In the genomic region with DNA sequence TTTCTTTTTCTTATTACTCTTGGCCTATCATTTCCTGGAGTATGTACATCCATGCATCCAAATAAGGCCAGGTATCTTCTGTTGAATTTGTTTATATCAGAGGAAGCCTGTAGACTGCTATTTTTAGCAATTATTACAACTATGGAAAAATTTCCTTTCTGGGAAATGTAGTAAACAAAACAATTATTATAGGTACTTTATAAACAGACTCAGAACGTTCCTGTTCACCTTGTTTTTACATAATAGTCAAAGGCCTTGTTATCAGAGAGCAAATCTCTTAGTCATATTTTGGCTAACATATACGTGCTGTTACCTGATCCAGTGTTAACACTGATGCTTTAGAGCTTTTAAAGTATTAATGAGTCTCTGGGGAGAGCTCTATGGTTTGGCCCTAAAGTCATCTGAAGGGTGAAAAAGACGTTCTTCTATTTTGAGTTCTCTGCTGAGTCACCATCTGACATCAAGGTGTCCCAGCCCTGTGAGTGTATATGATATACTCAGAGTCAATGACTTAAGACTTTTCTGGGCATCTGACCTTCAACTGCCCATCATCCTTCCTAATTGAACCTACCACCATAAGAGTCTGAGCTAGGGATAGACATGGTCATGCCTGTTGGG, we compare ENCODE assay signal across 10 cellular contexts. TPM values are rescaled to one million over a fixed set of nuclear protein-coding genes. Genes with fewer than 3 reads are reported as not detected.
DNase-seq lines count a peak whose midpoint lies in the region; ATAC-seq and TF ChIP-seq lines count a peak whose summit lies in the region.
"Had no signal": no experiment of that assay in that cellular context is flagged by ENCODE, and none has a peak within 500 bp of the region (broad histone marks: within the 10 kb centered on the region; RNA-seq: fewer than 3 reads in every experiment).

No MANE protein-coding gene starts in this region.

- no peak overlapping the region for H3K27ac Mint-ChIP-seq in activated CD4-positive, alpha-beta T cell treated with anti-CD3 and anti-CD28 coated beads, Interleukin-2, amount 10 ng/mL, durations not matched to agents 7 days and 5 days

- DNase-seq in NCI-H1092 treated with DMSO at 0.1 percent for 48 hours (lab: John Stamatoyannopoulos, UW) (peak; percentile 43), choroid plexus epithelial cell (ENCODE audit: low read depth) (peak; percentile 40), skeletal muscle cell (ENCODE audit: low read depth) (peak; percentile 80), AG08396 (ENCODE audit: low spot score) (no peak), H7 (no peak)
- no peak for DNase-seq in activated CD4-positive, alpha-beta T cell treated with anti-CD3 and anti-CD28 coated beads, Interleukin-2, amount 10 ng/mL, durations not matched to agents 7 days and 5 days
- DNase-seq: activated naive CD4-positive, alpha-beta T cell; NCI-H748 treated with DMSO at 0.1 percent for 48 hours had no signal

- H3K36me3 ChIP-seq in H7 (replicated peaks; ENCODE audit: control insufficient read depth, insufficient read depth, low read length), result no peaks in the 10 kb centered on the region

- peak; percentile 77 for ATAC-seq in GM19351 (IDR thresholded peaks at IDR 0.05; ENCODE audit: unreplicated experiment)
- no peak for ATAC-seq in HG03280 (IDR thresholded peaks at IDR 0.05; ENCODE audit: unreplicated experiment)

- no peak for TF ChIP-seq CTCF in choroid plexus epithelial cell (conservative IDR thresholded peaks at IDR 0.05; ENCODE audit: low read depth, low read length)

- no peak overlapping the region for H3K4me3 ChIP-seq in choroid plexus epithelial cell (ENCODE audit: low read depth, low read length)
- H3K4me3 ChIP-seq in skeletal muscle cell (ENCODE audit: low read depth, low read length), result no peak overlapping the region
- no peak overlapping the region for H3K4me3 ChIP-seq in H7 (ENCODE audit: insufficient read depth, low read depth, low read length)

- POLR2A ChIA-PET in activated CD4-positive, alpha-beta T cell treated with anti-CD3 and anti-CD28 coated beads, Interleukin-2, amount 10 ng/mL, durations not matched to agents 7 days and 5 days (lab: Charles Lee), result no interaction called here

- peaks cover 3% of the 10 kb centered on the region for H3K27me3 Mint-ChIP-seq in activated CD4-positive, alpha-beta T cell treated with anti-CD3 and anti-CD28 coated beads, Interleukin-2, amount 10 ng/mL, durations not matched to agents 7 days and 5 days

- no peaks in the 10 kb centered on the region for H3K4me1 Mint-ChIP-seq in activated CD4-positive, alpha-beta T cell treated with anti-CD3 and anti-CD28 coated beads, Interleukin-2, amount 10 ng/mL, durations not matched to agents 7 days and 5 days

- no peaks in the 10 kb centered on the region for H3K27me3 ChIP-seq in H7 (ENCODE audit: control insufficient read depth, insufficient read depth, low read length)

- H3K36me3 Mint-ChIP-seq in activated CD4-positive, alpha-beta T cell treated with anti-CD3 and anti-CD28 coated beads, Interleukin-2, amount 10 ng/mL, durations not matched to agents 7 days and 5 days (ENCODE audit: low read depth), result peaks cover 3% of the 10 kb centered on the region

- H3K9me3 Mint-ChIP-seq in activated CD4-positive, alpha-beta T cell treated with anti-CD3 and anti-CD28 coated beads, Interleukin-2, amount 10 ng/mL, durations not matched to agents 7 days and 5 days, result peaks cover 18% of the 10 kb centered on the region

- CTCF ChIA-PET in activated CD4-positive, alpha-beta T cell treated with anti-CD3 and anti-CD28 coated beads, Interleukin-2, amount 10 ng/mL, durations not matched to agents 7 days and 5 days (lab: Charles Lee), result no interaction called here

- H3K4me3 Mint-ChIP-seq in activated CD4-positive, alpha-beta T cell treated with anti-CD3 and anti-CD28 coated beads, Interleukin-2, amount 10 ng/mL, durations not matched to agents 7 days and 5 days, result no peak overlapping the region

RNA-seq across cellular contexts. Expression of gene SPARCL1, which starts 7.3 kb away (rescaled TPM):
- total RNA-seq in H7 (2014; rRNA removed; shearing (Covaris generic)), result 0.48 and 0.81 TPM in 2 replicates
- total RNA-seq in activated CD4-positive, alpha-beta T cell treated with anti-CD3 and anti-CD28 coated beads, Interleukin-2, amount 10 ng/mL, durations not matched to agents 7 days and 5 days, result not detected

Comparison
In these comparisons a context has a peak if more than half of its experiments do, and no peak if none do; other contexts are left out.
1. DNase-seq: peak in NCI-H1092 treated with DMSO at 0.1 percent for 48 hours (single experiment), choroid plexus epithelial cell (single experiment) and skeletal muscle cell (single experiment); none in AG08396 (single experiment), H7 (single experiment) and activated CD4-positive, alpha-beta T cell treated with anti-CD3 and anti-CD28 coated beads, Interleukin-2, amount 10 ng/mL, durations not matched to agents 7 days and 5 days (single experiment).